30 cellular contexts compared by ENCODE assay signal in the genomic region with DNA sequence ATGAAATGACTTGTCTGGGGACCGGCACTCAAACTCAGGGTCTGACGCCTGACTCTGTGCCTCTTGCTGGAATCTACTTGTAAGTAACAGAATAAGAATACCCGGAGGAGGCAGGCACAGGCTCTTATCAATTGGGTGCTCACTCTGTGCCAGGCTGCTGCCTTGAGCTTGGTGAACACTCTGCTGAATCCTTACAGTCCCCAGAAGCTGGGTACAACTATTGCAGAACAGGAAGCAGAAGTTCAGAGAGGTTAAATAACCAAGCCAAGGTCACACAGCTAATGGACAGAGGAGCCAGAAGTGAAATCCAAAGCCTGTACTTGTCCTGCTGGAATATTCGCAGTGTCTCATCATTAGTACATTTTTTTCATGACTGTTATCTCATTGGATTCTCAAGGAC.
"Had no signal": no experiment of that assay in that cellular context is flagged by ENCODE, and none has a peak within 500 bp of the region (broad histone marks: within the 10 kb centered on the region; RNA-seq: fewer than 3 reads in every experiment).

No MANE protein-coding gene starts in this region.

- H3K9me3 Mint-ChIP-seq: activated T-cell treated with anti-CD3 and anti-CD28 coated beads, Interleukin-2, amount 50 U/mL, for 4 hours; activated T-helper 2 cell treated with anti-CD3 and anti-CD28 coated beads, Interferon-gamma antibody, Interleukin-2, Interleukin-4, amounts not matched to agents 10 μg/mL and 5 μg/mL and 100 μg/mL, durations not matched to agents 14 hours and 24 hours and 36 hours; endodermal cell; immature natural killer cell; natural killer cell treated with Interleukin-12 subunit alpha and Interleukin-12 subunit beta and Interleukin-15 and Interleukin-18, amount 100 ng/mL, for 72 hours; stimulated activated memory B cell treated with anti-CD40 and anti-IgM and Interleukin-4, amounts not matched to agents 10 μg/mL and 1 μg/mL and 100 μg/mL, for 72 hours; T-cell; T-helper 2 cell treated with Interferon-gamma antibody and Interleukin-4, amounts not matched to agents 5 μg/mL and 100 μg/mL, for 36 hours had no signal

- H3K27ac Mint-ChIP-seq: activated naive CD8-positive, alpha-beta T cell; activated T-helper 2 cell treated with anti-CD3 and anti-CD28 coated beads, Interferon-gamma antibody, Interleukin-2, Interleukin-4, amounts not matched to agents 10 μg/mL and 5 μg/mL and 100 μg/mL, durations not matched to agents 14 hours and 24 hours and 36 hours; endodermal cell; immature natural killer cell; natural killer cell treated with Interleukin-12 subunit alpha and Interleukin-12 subunit beta and Interleukin-15 and Interleukin-18, amount 100 ng/mL, for 72 hours; stimulated activated memory B cell treated with anti-CD40 and anti-IgM and Interleukin-4, amounts not matched to agents 10 μg/mL and 1 μg/mL and 100 μg/mL, for 72 hours; T-cell; T-helper 2 cell treated with Interferon-gamma antibody and Interleukin-4, amounts not matched to agents 5 μg/mL and 100 μg/mL, for 36 hours had no signal

- H3K36me3 ChIP-seq: left lung, stomach, suprapubic skin, transverse colon had no signal

- DNase-seq: activated CD4-positive, CD25-positive, alpha-beta regulatory T cell treated with anti-CD3 and anti-CD28 coated beads, Interleukin-2, amount 50 U/mL, for 72 hours; activated CD8-positive, alpha-beta memory T cell treated with anti-CD3 and anti-CD28 coated beads, Interleukin-2, amount 50 U/mL, for 48 hours; activated naive CD4-positive, alpha-beta T cell; activated T-cell treated with anti-CD3 and anti-CD28 coated beads, Interleukin-2, amount 50 U/mL, for 4 hours; amniotic stem cell; cerebellar nuclear complex; endodermal cell; glutamatergic neuron; immature natural killer cell; kidney glomerular epithelial cell; mammary epithelial cell; midbrain; occipital lobe; small intestine; stimulated activated CD4-positive, alpha-beta T cell treated with anti-CD3 and anti-CD28 coated beads, Interleukin-15, amount 100 ng/mL, for 24 hours; stomach; T-cell; transverse colon had no signal

- H3K36me3 Mint-ChIP-seq: activated naive CD8-positive, alpha-beta T cell; immature natural killer cell; natural killer cell treated with Interleukin-12 subunit alpha and Interleukin-12 subunit beta and Interleukin-15 and Interleukin-18, amount 100 ng/mL, for 72 hours; stimulated activated memory B cell treated with anti-CD40 and anti-IgM and Interleukin-4, amounts not matched to agents 10 μg/mL and 1 μg/mL and 100 μg/mL, for 72 hours; T-cell had no signal

- H3K4me3 Mint-ChIP-seq: activated naive CD8-positive, alpha-beta T cell; activated T-cell treated with anti-CD3 and anti-CD28 coated beads, Interleukin-2, amount 50 U/mL, for 4 hours; endodermal cell; immature natural killer cell; natural killer cell treated with Interleukin-12 subunit alpha and Interleukin-12 subunit beta and Interleukin-15 and Interleukin-18, amount 100 ng/mL, for 72 hours; stimulated activated memory B cell treated with anti-CD40 and anti-IgM and Interleukin-4, amounts not matched to agents 10 μg/mL and 1 μg/mL and 100 μg/mL, for 72 hours; T-cell; T-helper 2 cell treated with Interferon-gamma antibody and Interleukin-4, amounts not matched to agents 5 μg/mL and 100 μg/mL, for 36 hours had no signal

- H3K79me2 ChIP-seq: hepatocyte had no signal

- H3K9me3 ChIP-seq: left lung, stomach, suprapubic skin, transverse colon had no signal

- H3K4me3 ChIP-seq: coronary artery, hepatocyte, left lung, stomach, suprapubic skin, transverse colon had no signal

- H2AFZ ChIP-seq: hepatocyte had no signal

- H3K4me2 ChIP-seq: hepatocyte had no signal

- ATAC-seq: activated T-cell treated with anti-CD3 and anti-CD28 coated beads, Interleukin-2, amount 50 U/mL, for 4 hours; left lung; natural killer cell treated with Interleukin-12 subunit alpha and Interleukin-12 subunit beta and Interleukin-15 and Interleukin-18, amount 100 ng/mL, for 72 hours; sciatic nerve; stimulated activated memory B cell treated with anti-CD40 and anti-IgM and Interleukin-4, amounts not matched to agents 10 μg/mL and 1 μg/mL and 100 μg/mL, for 72 hours; T-cell had no signal

- H3K27me3 Mint-ChIP-seq: activated naive CD8-positive, alpha-beta T cell; natural killer cell treated with Interleukin-12 subunit alpha and Interleukin-12 subunit beta and Interleukin-15 and Interleukin-18, amount 100 ng/mL, for 72 hours had no signal

- H3K27ac ChIP-seq: epithelial cell of prostate, hepatocyte, left lung, stomach, suprapubic skin, transverse colon, VCaP had no signal

- H3K27me3 ChIP-seq: transverse colon had no signal

- H3K4me1 Mint-ChIP-seq: immature natural killer cell; stimulated activated memory B cell treated with anti-CD40 and anti-IgM and Interleukin-4, amounts not matched to agents 10 μg/mL and 1 μg/mL and 100 μg/mL, for 72 hours; T-cell had no signal
